ENCODE assay signal across 17 cellular contexts in genomic region chr6:148247386-148248063, GRCh38.
DNase-seq lines count a peak whose midpoint lies in the region; TF ChIP-seq lines count a peak whose summit lies in the region.
"Had no signal": no experiment of that assay in that cellular context is flagged by ENCODE, and none has a peak within 500 bp of the region (broad histone marks: within the 10 kb centered on the region; RNA-seq: fewer than 3 reads in every experiment).

No MANE protein-coding gene starts in this region.

- H3K9ac ChIP-seq in skeletal muscle satellite cell (ENCODE audit: low read depth, low read length): no peak overlapping the region
- H3K9ac ChIP-seq: SK-N-SH had no signal

- H3K27me3 ChIP-seq in WERI-Rb-1 (ENCODE audit: insufficient read depth, low read depth, severe bottlenecking) (no peaks in the 10 kb centered on the region), skeletal muscle satellite cell (ENCODE audit: control insufficient read depth, insufficient read depth, low read length) (no peaks in the 10 kb centered on the region)

- peak; percentile 27; the same call in 1 of the 2 replicates for TF ChIP-seq CTCF in WERI-Rb-1 (IDR thresholded peaks at IDR 0.05; ENCODE audit: low read depth, low read length)

- H3K4me2 ChIP-seq in skeletal muscle satellite cell (ENCODE audit: low read length): peak overlapping the region; percentile 9
- H3K4me2 ChIP-seq: GM23338, SK-N-SH had no signal

- H3K9me3 ChIP-seq in WERI-Rb-1 (ENCODE audit: severe bottlenecking) (no peaks in the 10 kb centered on the region), skeletal muscle satellite cell (replicated peaks; ENCODE audit: low read length) (no peaks in the 10 kb centered on the region)
- H3K9me3 ChIP-seq: SK-N-SH had no signal

- no peaks in the 10 kb centered on the region for H3K36me3 ChIP-seq in WERI-Rb-1
- H3K36me3 ChIP-seq in skeletal muscle satellite cell (ENCODE audit: insufficient read depth, low read length): no peaks in the 10 kb centered on the region

- DNase-seq in DMS 273 (lab: John Stamatoyannopoulos, UW; ENCODE audit: unreplicated experiment): peak; percentile 91
- DNase-seq in NCI-H2171 (lab: John Stamatoyannopoulos, UW): peak; percentile 37
- peak; percentile 62 for DNase-seq in WERI-Rb-1
- DNase-seq in activated CD4-positive, alpha-beta T cell treated with anti-CD3 and anti-CD28 coated beads for 48 hours: no peak
- no peak for DNase-seq in GOT3 (lab: John Stamatoyannopoulos, UW)
- no peak for DNase-seq in NCI-H1694 treated with DMSO at 0.1 percent for 48 hours (lab: John Stamatoyannopoulos, UW)
- DNase-seq: CD8-positive, alpha-beta T cell; DND-41; KG1; NCI-H1436; NCI-H2081 treated with DMSO at 0.1 percent for 48 hours; NCI-H774; Right ventricle myocardium superior; SK-N-SH; T-cell had no signal

- H3K4me1 ChIP-seq in skeletal muscle satellite cell (ENCODE audit: control insufficient read depth, insufficient read depth, low read length): peaks cover 35% of the 10 kb centered on the region

- peak overlapping the region; percentile 68 for H3K27ac ChIP-seq in WERI-Rb-1

- H3K4me3 ChIP-seq in WERI-Rb-1 (ENCODE audit: low read depth, low read length) (no peak overlapping the region), skeletal muscle satellite cell (ENCODE audit: low read length) (no peak overlapping the region)
- H3K4me3 ChIP-seq: GM23338 had no signal

Comparison
In these comparisons a context has a peak if more than half of its experiments do, and no peak if none do; other contexts are left out.
1. DNase-seq: peak in DMS 273 (single experiment), NCI-H2171 (single experiment) and WERI-Rb-1 (single experiment); none in activated CD4-positive, alpha-beta T cell treated with anti-CD3 and anti-CD28 coated beads for 48 hours (single experiment), GOT3 (single experiment) and NCI-H1694 treated with DMSO at 0.1 percent for 48 hours (single experiment).